ENCODE assay signal across 22 cellular contexts in genomic region chr5:154885438-154885837, GRCh38. TPM values are rescaled to one million over a fixed set of nuclear protein-coding genes. Genes with fewer than 3 reads are reported as not detected.
"Had no signal": no experiment of that assay in that cellular context is flagged by ENCODE, and none has a peak within 500 bp of the region (broad histone marks: within the 10 kb centered on the region; RNA-seq: fewer than 3 reads in every experiment).

No MANE protein-coding gene starts in this region.

- ATAC-seq: activated CD8-positive, alpha-beta T cell treated with anti-CD3 and anti-CD28 coated beads for 36 hours; activated T-helper 17 cell treated with anti-CD3 and anti-CD28 coated beads, Interleukin-2, amount 50 U/mL, for 72 hours; foreskin keratinocyte; mucosa of descending colon; sciatic nerve; stimulated activated effector memory CD8-positive, alpha-beta T cell treated with anti-CD3 and anti-CD28 coated beads, Interleukin-12 subunit alpha, Interleukin-12 subunit beta, amount 100 ng/mL, for 72 hours had no signal

- H3K27ac ChIP-seq: cardiac muscle cell, foreskin keratinocyte, hepatocyte, ovary, thoracic aorta, upper lobe of left lung had no signal

- DNase-seq: activated CD4-positive, alpha-beta T cell treated with anti-CD3 and anti-CD28 coated beads for 48 hours; activated CD4-positive, CD25-positive, alpha-beta regulatory T cell; activated CD8-positive, alpha-beta T cell treated with anti-CD3 and anti-CD28 coated beads for 36 hours; activated naive CD4-positive, alpha-beta T cell; activated naive CD8-positive, alpha-beta T cell treated with anti-CD3 and anti-CD28 coated beads for 36 hours; activated T-cell treated with anti-CD3 and anti-CD28 coated beads, Interleukin-2, amount 50 U/mL, for 1 hour; amniotic stem cell; effector CD8-positive, alpha-beta T cell; mesenchymal stem cell; mucosa of descending colon; naive B cell; ovary; stimulated activated CD4-positive, alpha-beta T cell treated with anti-CD3 and anti-CD28 coated beads, Interleukin-4, amount 100 ng/mL, for 24 hours; upper lobe of left lung had no signal

- H3K27me3 ChIP-seq: cardiac muscle cell, foreskin keratinocyte, hepatocyte, ovary, upper lobe of left lung had no signal

- H3K79me2 ChIP-seq: hepatocyte had no signal

- H3K4me3 ChIP-seq: cardiac muscle cell, hepatocyte, mucosa of descending colon, ovary, smooth muscle cell, thoracic aorta, upper lobe of left lung had no signal

- H2AFZ ChIP-seq: hepatocyte had no signal

- H3K4me2 ChIP-seq: hepatocyte, smooth muscle cell had no signal

- H3K36me3 ChIP-seq: ovary had no signal

- H3K4me1 ChIP-seq: foreskin keratinocyte had no signal

RNA-seq across cellular contexts. Expression of gene FAXDC2, which starts 35.0 kb away (rescaled TPM):
- total RNA-seq: activated CD8-positive, alpha-beta T cell treated with anti-CD3 and anti-CD28 coated beads for 36 hours; activated T-helper 17 cell treated with anti-CD3 and anti-CD28 coated beads, Interleukin-2, amount 50 U/mL, for 72 hours had no signal
